15 cellular contexts compared by ENCODE assay signal in genomic region chr18:48099481-48100167, GRCh38.
DNase-seq lines count a peak whose midpoint lies in the region; TF ChIP-seq lines count a peak whose summit lies in the region.
"Had no signal": no experiment of that assay in that cellular context is flagged by ENCODE, and none has a peak within 500 bp of the region (broad histone marks: within the 10 kb centered on the region; RNA-seq: fewer than 3 reads in every experiment).

No MANE protein-coding gene starts in this region.

- H3K4me1 Mint-ChIP-seq in brain (peaks cover 35% of the 10 kb centered on the region), nephron progenitor cell (peaks cover 57% of the 10 kb centered on the region), type B pancreatic cell (ENCODE audit: unreplicated experiment) (peaks cover 14% of the 10 kb centered on the region)
- H3K4me1 Mint-ChIP-seq: CD4-positive, CD25-positive, alpha-beta regulatory T cell had no signal

- no peaks in the 10 kb centered on the region for H3K36me3 Mint-ChIP-seq in brain
- no peaks in the 10 kb centered on the region for H3K36me3 Mint-ChIP-seq in nephron progenitor cell (ENCODE audit: low read depth)
- H3K36me3 Mint-ChIP-seq in type B pancreatic cell = no peaks in the 10 kb centered on the region
- H3K36me3 Mint-ChIP-seq: CD4-positive, CD25-positive, alpha-beta regulatory T cell had no signal

- no peak for TF ChIP-seq CTCF in brain (conservative IDR thresholded peaks at IDR 0.05)
- TF ChIP-seq CTCF in nephron progenitor cell (IDR thresholded peaks at IDR 0.05) = no peak
- TF ChIP-seq CTCF in type B pancreatic cell (conservative IDR thresholded peaks at IDR 0.05) = no peak
- no peak for TF ChIP-seq CTCF in GM13976 (IDR thresholded peaks at IDR 0.05; ENCODE audit: borderline replicate concordance, control extremely low read depth, extremely low read depth, insufficient read depth, missing control alignments)

- peak overlapping the region in 3 of 5 experiments; percentile 6 to 33 (median 20) for H3K27ac Mint-ChIP-seq in brain
- H3K27ac Mint-ChIP-seq in nephron progenitor cell = peak overlapping the region; percentile 90
- H3K27ac Mint-ChIP-seq in type B pancreatic cell = peak overlapping the region; percentile 25
- H3K27ac Mint-ChIP-seq: CD4-positive, CD25-positive, alpha-beta regulatory T cell; H9 had no signal

- H3K4me3 Mint-ChIP-seq in brain (no peak overlapping the region), nephron progenitor cell (peak overlapping the region; percentile 29), type B pancreatic cell (peak overlapping the region; percentile 11)
- H3K4me3 Mint-ChIP-seq: CD4-positive, CD25-positive, alpha-beta regulatory T cell; H9 had no signal

- H3K9me3 Mint-ChIP-seq in brain (no peaks in the 10 kb centered on the region), nephron progenitor cell (no peaks in the 10 kb centered on the region), type B pancreatic cell (no peaks in the 10 kb centered on the region)
- H3K9me3 Mint-ChIP-seq: H9 had no signal

- DNase-seq in NCI-H2227 treated with DMSO at 0.1 percent for 48 hours (lab: John Stamatoyannopoulos, UW) = peak; percentile 78
- peak; percentile 22 for DNase-seq in nephron progenitor cell
- no peak for DNase-seq in type B pancreatic cell (ENCODE audit: extremely low spot score, unreplicated experiment)
- no peak for DNase-seq in hepatic stellate cell (ENCODE audit: low spot score)
- DNase-seq in GM13976 (ENCODE audit: low spot score) = no peak
- DNase-seq in SKM-1 (lab: John Stamatoyannopoulos, UW; ENCODE audit: unreplicated experiment) = no peak
- DNase-seq: CD4-positive, CD25-positive, alpha-beta regulatory T cell; H9; MM.1S; NCI-H1048; NCI-H2107; NCI-H345; NCI-H774; OCI-M1 had no signal

- peaks cover 22% of the 10 kb centered on the region for H3K27me3 Mint-ChIP-seq in brain
- H3K27me3 Mint-ChIP-seq in nephron progenitor cell (ENCODE audit: low read depth, poor library complexity) = peaks cover 4% of the 10 kb centered on the region
- H3K27me3 Mint-ChIP-seq in type B pancreatic cell = no peaks in the 10 kb centered on the region

- in situ Hi-C loops in GM13976 (cut with MboI; ENCODE audit: low sequenced_read_pairs, unreplicated experiment) = no loop called here

Comparison
In these comparisons a context has a peak if more than half of its experiments do, and no peak if none do; other contexts are left out.
1. DNase-seq: peak in NCI-H2227 treated with DMSO at 0.1 percent for 48 hours (single experiment) and nephron progenitor cell (single experiment); none in type B pancreatic cell (single experiment), hepatic stellate cell (single experiment), GM13976 (single experiment) and SKM-1 (single experiment).
2. H3K27ac Mint-ChIP-seq: peak in every context shown above with its lines; median percentile 90 in nephron progenitor cell; 25 in type B pancreatic cell; 20 in brain.
3. H3K4me3 Mint-ChIP-seq: peak in nephron progenitor cell (single experiment) and type B pancreatic cell (single experiment); none in brain (0 of 5).